In the genomic region with DNA sequence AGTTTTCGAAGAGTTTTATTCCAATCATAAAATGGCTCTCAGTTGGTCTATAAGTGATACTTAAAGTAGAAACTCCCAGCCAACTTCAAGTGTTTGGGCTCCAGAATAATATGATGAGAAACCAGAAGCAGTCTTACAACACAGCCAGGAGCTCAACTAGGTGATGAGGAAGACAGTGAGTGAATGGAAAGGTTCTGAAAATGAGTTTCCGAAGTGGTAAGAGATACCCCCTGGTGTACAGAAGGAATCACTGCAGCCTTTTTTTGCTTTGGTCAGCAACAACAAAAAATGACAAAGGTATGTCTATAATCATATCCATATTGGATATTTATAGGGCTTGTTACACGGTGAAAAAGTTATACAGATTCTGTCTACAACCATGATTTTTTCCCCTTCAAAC, we compare ENCODE assay signal across 11 cellular contexts. TPM values are rescaled to one million over a fixed set of nuclear protein-coding genes. Genes with fewer than 3 reads are reported as not detected.
DNase-seq lines count a peak whose midpoint lies in the region; ATAC-seq and TF ChIP-seq lines count a peak whose summit lies in the region.
"Had no signal": no experiment of that assay in that cellular context is flagged by ENCODE, and none has a peak within 500 bp of the region (broad histone marks: within the 10 kb centered on the region; RNA-seq: fewer than 3 reads in every experiment).

No MANE protein-coding gene starts in this region.

- DNase-seq in AML-193 (lab: John Stamatoyannopoulos, UW), result peak; percentile 2 to 14
- peak; percentile 6 for DNase-seq in HT-29 (ENCODE audit: low spot score)
- no peak for DNase-seq in RWPE2 (ENCODE audit: low spot score)
- DNase-seq in glutamatergic neuron, result no peak
- DNase-seq in NCI-H1092 (lab: John Stamatoyannopoulos, UW), result no peak
- DNase-seq in activated T-cell treated with anti-CD3 and anti-CD28 coated beads, Interleukin-2, amount 50 U/mL, for 4 hours, result no peak
- DNase-seq: activated CD4-positive, alpha-beta T cell treated with anti-CD3 and anti-CD28 coated beads, Interleukin-2, amount 10 ng/mL, durations not matched to agents 7 days and 5 days; natural killer cell had no signal

- H3K27ac Mint-ChIP-seq in glutamatergic neuron (ENCODE audit: unreplicated experiment), result no peak overlapping the region
- H3K27ac Mint-ChIP-seq: activated CD4-positive, alpha-beta T cell treated with anti-CD3 and anti-CD28 coated beads, Interleukin-2, amount 10 ng/mL, durations not matched to agents 7 days and 5 days; natural killer cell had no signal

- no peak overlapping the region for H3K4me3 ChIP-seq in RWPE2 (ENCODE audit: severe bottlenecking)
- H3K4me3 ChIP-seq: cardiac muscle cell had no signal

- no peaks in the 10 kb centered on the region for H3K27me3 Mint-ChIP-seq in glutamatergic neuron (ENCODE audit: unreplicated experiment)
- H3K27me3 Mint-ChIP-seq in activated T-cell treated with anti-CD3 and anti-CD28 coated beads, Interleukin-2, amount 50 U/mL, for 4 hours (ENCODE audit: low read depth), result peaks cover 5% of the 10 kb centered on the region
- H3K27me3 Mint-ChIP-seq: activated CD4-positive, alpha-beta T cell treated with anti-CD3 and anti-CD28 coated beads, Interleukin-2, amount 10 ng/mL, durations not matched to agents 7 days and 5 days had no signal

- H3K36me3 ChIP-seq in RWPE2 (ENCODE audit: low read depth), result no peaks in the 10 kb centered on the region
- H3K36me3 ChIP-seq: cardiac muscle cell had no signal

- H3K4me3 Mint-ChIP-seq in glutamatergic neuron (ENCODE audit: unreplicated experiment), result no peak overlapping the region
- H3K4me3 Mint-ChIP-seq in activated T-cell treated with anti-CD3 and anti-CD28 coated beads, Interleukin-2, amount 50 U/mL, for 4 hours, result no peak overlapping the region
- H3K4me3 Mint-ChIP-seq: activated CD4-positive, alpha-beta T cell treated with anti-CD3 and anti-CD28 coated beads, Interleukin-2, amount 10 ng/mL, durations not matched to agents 7 days and 5 days; natural killer cell had no signal

- no peaks in the 10 kb centered on the region for H3K4me1 Mint-ChIP-seq in glutamatergic neuron (ENCODE audit: low read depth, unreplicated experiment)
- H3K4me1 Mint-ChIP-seq in activated T-cell treated with anti-CD3 and anti-CD28 coated beads, Interleukin-2, amount 50 U/mL, for 4 hours (ENCODE audit: low read depth), result no peaks in the 10 kb centered on the region
- H3K4me1 Mint-ChIP-seq: activated CD4-positive, alpha-beta T cell treated with anti-CD3 and anti-CD28 coated beads, Interleukin-2, amount 10 ng/mL, durations not matched to agents 7 days and 5 days; natural killer cell had no signal

- H3K27me3 ChIP-seq in RWPE2 (ENCODE audit: insufficient read depth, poor library complexity, severe bottlenecking), result peaks cover 4% of the 10 kb centered on the region
- H3K27me3 ChIP-seq: cardiac muscle cell had no signal

- H3K9me3 Mint-ChIP-seq in glutamatergic neuron (ENCODE audit: unreplicated experiment), result no peaks in the 10 kb centered on the region
- H3K9me3 Mint-ChIP-seq in activated T-cell treated with anti-CD3 and anti-CD28 coated beads, Interleukin-2, amount 50 U/mL, for 4 hours, result peaks cover 3% of the 10 kb centered on the region
- H3K9me3 Mint-ChIP-seq: activated CD4-positive, alpha-beta T cell treated with anti-CD3 and anti-CD28 coated beads, Interleukin-2, amount 10 ng/mL, durations not matched to agents 7 days and 5 days had no signal

- H3K36me3 Mint-ChIP-seq in glutamatergic neuron (ENCODE audit: unreplicated experiment), result no peaks in the 10 kb centered on the region
- H3K36me3 Mint-ChIP-seq in activated T-cell treated with anti-CD3 and anti-CD28 coated beads, Interleukin-2, amount 50 U/mL, for 4 hours (ENCODE audit: insufficient read depth), result no peaks in the 10 kb centered on the region
- H3K36me3 Mint-ChIP-seq: natural killer cell had no signal

- no peaks in the 10 kb centered on the region for H3K4me1 ChIP-seq in RWPE2 (ENCODE audit: insufficient read depth, poor library complexity, severe bottlenecking)

- 0 out of 3 replicates have a peak, but pooled peaks have one; percentile 14 for ATAC-seq in RWPE2 (ENCODE audit: low read depth)
- ATAC-seq in GM21529 (IDR thresholded peaks at IDR 0.05; ENCODE audit: unreplicated experiment), result no peak
- ATAC-seq in HG03139 (IDR thresholded peaks at IDR 0.05; ENCODE audit: unreplicated experiment), result no peak
- no peak for ATAC-seq in activated T-cell treated with anti-CD3 and anti-CD28 coated beads, Interleukin-2, amount 50 U/mL, for 4 hours
- ATAC-seq: natural killer cell had no signal

- TF ChIP-seq CTCF in RWPE2 (IDR thresholded peaks at IDR 0.05; ENCODE audit: poor library complexity, severe bottlenecking) (peak; percentile 66), glutamatergic neuron (IDR thresholded peaks at IDR 0.05; ENCODE audit: partially characterized antibody, unreplicated experiment) (peak; percentile 74)

- no peak overlapping the region for H3K27ac ChIP-seq in RWPE2 (ENCODE audit: poor library complexity, severe bottlenecking)
- H3K27ac ChIP-seq: cardiac muscle cell had no signal

- H3K9me3 ChIP-seq in RWPE2 (ENCODE audit: severe bottlenecking), result no peaks in the 10 kb centered on the region

RNA-seq across cellular contexts. Expression of a gene that starts 16.5 kb away (rescaled TPM):
- total RNA-seq in HT-29 (2014; rRNA removed; shearing (Covaris generic)), result not detected in 2 replicates
- total RNA-seq in glutamatergic neuron (ENCODE audit: unreplicated experiment), result not detected
- total RNA-seq in activated T-cell treated with anti-CD3 and anti-CD28 coated beads, Interleukin-2, amount 50 U/mL, for 4 hours, result not detected
- total RNA-seq: activated CD4-positive, alpha-beta T cell treated with anti-CD3 and anti-CD28 coated beads, Interleukin-2, amount 10 ng/mL, durations not matched to agents 7 days and 5 days; cardiac muscle cell; natural killer cell had no signal

RNA-seq across cellular contexts. Expression of a gene that starts 23.5 kb away (rescaled TPM):
- not detected in 2 replicates for total RNA-seq in HT-29 (2014; rRNA removed; shearing (Covaris generic))
- not detected for total RNA-seq in glutamatergic neuron (ENCODE audit: unreplicated experiment)
- total RNA-seq in activated T-cell treated with anti-CD3 and anti-CD28 coated beads, Interleukin-2, amount 50 U/mL, for 4 hours, result not detected
- total RNA-seq: activated CD4-positive, alpha-beta T cell treated with anti-CD3 and anti-CD28 coated beads, Interleukin-2, amount 10 ng/mL, durations not matched to agents 7 days and 5 days; cardiac muscle cell; natural killer cell had no signal

RNA-seq across cellular contexts. Expression of a gene that starts 23.6 kb away (rescaled TPM):
- total RNA-seq in HT-29 (2014; rRNA removed; shearing (Covaris generic)), result not detected in 2 replicates
- total RNA-seq in glutamatergic neuron (ENCODE audit: unreplicated experiment), result not detected
- not detected for total RNA-seq in activated T-cell treated with anti-CD3 and anti-CD28 coated beads, Interleukin-2, amount 50 U/mL, for 4 hours
- total RNA-seq: activated CD4-positive, alpha-beta T cell treated with anti-CD3 and anti-CD28 coated beads, Interleukin-2, amount 10 ng/mL, durations not matched to agents 7 days and 5 days; cardiac muscle cell; natural killer cell had no signal

RNA-seq across cellular contexts. Expression of a gene that starts 28.1 kb away (rescaled TPM):
- not detected in 2 replicates for total RNA-seq in HT-29 (2014; rRNA removed; shearing (Covaris generic))
- total RNA-seq in glutamatergic neuron (ENCODE audit: unreplicated experiment), result not detected
- not detected for total RNA-seq in activated T-cell treated with anti-CD3 and anti-CD28 coated beads, Interleukin-2, amount 50 U/mL, for 4 hours
- total RNA-seq: activated CD4-positive, alpha-beta T cell treated with anti-CD3 and anti-CD28 coated beads, Interleukin-2, amount 10 ng/mL, durations not matched to agents 7 days and 5 days; cardiac muscle cell; natural killer cell had no signal

RNA-seq across cellular contexts. Expression of a gene that starts 33.3 kb away (rescaled TPM):
- not detected in 2 replicates for total RNA-seq in HT-29 (2014; rRNA removed; shearing (Covaris generic))
- not detected for total RNA-seq in glutamatergic neuron (ENCODE audit: unreplicated experiment)
- total RNA-seq in activated T-cell treated with anti-CD3 and anti-CD28 coated beads, Interleukin-2, amount 50 U/mL, for 4 hours, result not detected
- total RNA-seq: activated CD4-positive, alpha-beta T cell treated with anti-CD3 and anti-CD28 coated beads, Interleukin-2, amount 10 ng/mL, durations not matched to agents 7 days and 5 days; cardiac muscle cell; natural killer cell had no signal

Comparison
In these comparisons a context has a peak if more than half of its experiments do, and no peak if none do; other contexts are left out.
1. DNase-seq: peak in AML-193 (2 of 2) and HT-29 (single experiment); none in RWPE2 (single experiment), glutamatergic neuron (single experiment), NCI-H1092 (single experiment) and activated T-cell treated with anti-CD3 and anti-CD28 coated beads, Interleukin-2, amount 50 U/mL, for 4 hours (single experiment).